ENCODE assay signal across 8 cellular contexts in genomic region chr1:1891349-1892078, GRCh38. TPM values are rescaled to one million over a fixed set of nuclear protein-coding genes. Genes with fewer than 3 reads are reported as not detected.
DNase-seq lines count a peak whose midpoint lies in the region; ATAC-seq and TF ChIP-seq lines count a peak whose summit lies in the region.

No MANE protein-coding gene starts in this region.

- peak; percentile 13 for ATAC-seq in HG02610 (IDR thresholded peaks at IDR 0.05; ENCODE audit: unreplicated experiment)

- 8 to 28% methylated on average over 19 to 55 of the region's 59 CpGs for WGBS in endodermal cell (ENCODE audit: insufficient coverage in 1 of 2, insufficient read length in 1 of 2), 2 experiments

- H3K9me3 Mint-ChIP-seq in endodermal cell: no peaks in the 10 kb centered on the region

- H3K36me3 Mint-ChIP-seq in endodermal cell (ENCODE audit: low read depth): peaks cover 11% of the 10 kb centered on the region

- DNase-seq in NCI-H446 (lab: John Stamatoyannopoulos, UW): peak; percentile 59 to 87
- DNase-seq in activated CD4-positive, alpha-beta T cell treated with anti-CD3 and anti-CD28 coated beads, Interleukin-2, amount 50 U/mL, for 48 hours: peak; percentile 68 to 73
- peak; percentile 84 for DNase-seq in endodermal cell
- DNase-seq in midbrain (lab: John Stamatoyannopoulos, UW): peak; percentile 83
- DNase-seq in stimulated activated CD8-positive, alpha-beta memory T cell treated with anti-CD3 and anti-CD28 coated beads, Interleukin-4, amount 100 ng/mL, for 1 hour (ENCODE audit: low read depth in 2 of 2, low spot score in 1 of 2): peak; percentile 56 to 66
- DNase-seq in kidney glomerular epithelial cell (lab: John Stamatoyannopoulos, UW): no peak

- peak overlapping the region; percentile 76 for H3K4me3 ChIP-seq in endodermal cell (ENCODE audit: low read length)

- TF ChIP-seq CTCF in endodermal cell (conservative IDR thresholded peaks at IDR 0.05): no peak

- peaks cover 2% of the 10 kb centered on the region for H3K27me3 Mint-ChIP-seq in endodermal cell (ENCODE audit: insufficient read depth)

- H3K36me3 ChIP-seq in ES-I3 (ENCODE audit: insufficient read depth, low read length) (no peaks in the 10 kb centered on the region), endodermal cell (ENCODE audit: control insufficient read depth, insufficient read depth, low read length) (peaks cover 10% of the 10 kb centered on the region)

- H3K9ac ChIP-seq in ES-I3 (ENCODE audit: low read depth, low read length) (peak overlapping the region; percentile 97), endodermal cell (ENCODE audit: extremely low read depth, low read length, poor library complexity, severe bottlenecking) (no peak overlapping the region)

- H3K4me1 ChIP-seq in ES-I3 (ENCODE audit: insufficient read depth, low read length) (peaks cover 25% of the 10 kb centered on the region), endodermal cell (ENCODE audit: control insufficient read depth, insufficient read depth, low read length) (peaks cover 9% of the 10 kb centered on the region)

- H3K9me3 ChIP-seq in ES-I3 (ENCODE audit: control insufficient read depth, insufficient read depth, low read length) (no peaks in the 10 kb centered on the region), endodermal cell (ENCODE audit: control insufficient read depth, low read length) (no peaks in the 10 kb centered on the region)

- H3K27ac ChIP-seq in endodermal cell (ENCODE audit: low read depth, low read length): no peak overlapping the region

- no peaks in the 10 kb centered on the region for H3K27me3 ChIP-seq in endodermal cell (ENCODE audit: control insufficient read depth, insufficient read depth, low read length, poor library complexity, severe bottlenecking)

- H3K4me1 Mint-ChIP-seq in endodermal cell: peaks cover 31% of the 10 kb centered on the region

- H3K4me3 Mint-ChIP-seq in endodermal cell: peak overlapping the region; percentile 79

- H3K27ac Mint-ChIP-seq in endodermal cell: no peak overlapping the region

RNA-seq across cellular contexts. Expression of gene GNB1, which starts 0.6 kb away (rescaled TPM):
- 100 to 1,000 TPM; 369 to 371 TPM for total RNA-seq in endodermal cell
- polyA plus RNA-seq in endodermal cell (2013, experiment 1 of 2): 346 TPM
- 334 TPM for polyA plus RNA-seq in endodermal cell (2013, experiment 2 of 2)

RNA-seq across cellular contexts. Expression of gene CALML6, which starts 23.5 kb away (rescaled TPM):
- 1 to 10 TPM in 1 of 2 donors, under 1 TPM in 1; 0.89 to 1.4 TPM for total RNA-seq in endodermal cell
- 0.32 TPM for polyA plus RNA-seq in endodermal cell (2013, experiment 1 of 2)
- not detected for polyA plus RNA-seq in endodermal cell (2013, experiment 2 of 2)

RNA-seq across cellular contexts. Expression of gene TMEM52, which starts 27.6 kb away (rescaled TPM):
- 1 to 10 TPM; 6.0 to 6.3 TPM for total RNA-seq in endodermal cell
- 5.5 TPM for polyA plus RNA-seq in endodermal cell (2013, experiment 1 of 2)
- 6.3 TPM for polyA plus RNA-seq in endodermal cell (2013, experiment 2 of 2)
